1 cellular context compared by ENCODE assay signal in genomic region chr1:206856674-206857464, GRCh38.
TF ChIP-seq lines count a peak whose summit lies in the region.

No MANE protein-coding gene starts in this region.

TF ChIP-seq in GM12878, 131 proteins besides CTCF, POLR2A, EP300 and RAD21 (continued from another document):
- TF ChIP-seq, protein P1, sequence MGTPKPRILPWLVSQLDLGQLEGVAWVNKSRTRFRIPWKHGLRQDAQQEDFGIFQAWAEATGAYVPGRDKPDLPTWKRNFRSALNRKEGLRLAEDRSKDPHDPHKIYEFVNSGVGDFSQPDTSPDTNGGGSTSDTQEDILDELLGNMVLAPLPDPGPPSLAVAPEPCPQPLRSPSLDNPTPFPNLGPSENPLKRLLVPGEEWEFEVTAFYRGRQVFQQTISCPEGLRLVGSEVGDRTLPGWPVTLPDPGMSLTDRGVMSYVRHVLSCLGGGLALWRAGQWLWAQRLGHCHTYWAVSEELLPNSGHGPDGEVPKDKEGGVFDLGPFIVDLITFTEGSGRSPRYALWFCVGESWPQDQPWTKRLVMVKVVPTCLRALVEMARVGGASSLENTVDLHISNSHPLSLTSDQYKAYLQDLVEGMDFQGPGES (IDR thresholded peaks at IDR 0.05), result no peak
- TF ChIP-seq KLF5 (IDR thresholded peaks at IDR 0.05; ENCODE audit: partially characterized antibody) (no peak), ZNF384 (IDR thresholded peaks at IDR 0.05; ENCODE audit: borderline replicate concordance, low read depth, low read length) (no peak), ATF7 (IDR thresholded peaks at IDR 0.05; ENCODE audit: low read depth) (no peak), STAT1 (conservative IDR thresholded peaks at IDR 0.05) (no peak), SUPT20H (IDR thresholded peaks at IDR 0.05; ENCODE audit: borderline replicate concordance, control insufficient read depth, low read depth, low read length) (no peak), SPI1 (IDR thresholded peaks at IDR 0.05; ENCODE audit: borderline replicate concordance, insufficient read depth, low read depth, low read length) (no peak), BACH1 (IDR thresholded peaks at IDR 0.05; ENCODE audit: borderline replicate concordance) (no peak), ZNF687 (IDR thresholded peaks at IDR 0.05) (no peak), PAX5 (IDR thresholded peaks at IDR 0.05; ENCODE audit: borderline replicate concordance, low read depth, low read length) (no peak), SMAD1 (IDR thresholded peaks at IDR 0.05; ENCODE audit: low read depth, partially characterized antibody) (no peak), ZSCAN29 (IDR thresholded peaks at IDR 0.05) (no peak)
